ENCODE assay signal across 29 cellular contexts in the genomic region with DNA sequence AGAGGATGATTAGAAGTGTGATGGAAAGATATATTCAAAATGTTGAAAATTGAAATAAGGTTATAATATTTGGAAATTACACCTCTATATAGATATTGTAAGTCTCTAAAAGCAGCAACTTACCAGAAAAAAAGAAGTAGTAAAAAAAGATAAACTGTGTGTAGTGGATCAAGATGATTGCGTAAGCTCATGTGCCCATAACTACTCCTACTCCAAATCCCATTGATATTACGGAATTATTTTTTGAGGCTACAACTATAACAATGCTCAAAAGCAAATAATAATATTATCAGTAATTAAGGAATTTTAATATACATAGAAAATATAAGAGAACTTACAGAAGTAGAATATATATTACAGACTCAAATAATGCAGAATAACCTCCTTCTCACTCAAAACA. TPM values are rescaled to one million over a fixed set of nuclear protein-coding genes. Genes with fewer than 3 reads are reported as not detected.
"Had no signal": no experiment of that assay in that cellular context is flagged by ENCODE, and none has a peak within 500 bp of the region (broad histone marks: within the 10 kb centered on the region; RNA-seq: fewer than 3 reads in every experiment).

No MANE protein-coding gene starts in this region.

- H3K27me3 ChIP-seq: brain microvascular endothelial cell, dorsolateral prefrontal cortex, foreskin keratinocyte, gastrocnemius medialis, heart left ventricle had no signal

- FAIRE-seq: astrocyte, bronchial epithelial cell had no signal

- H3K4me3 ChIP-seq: coronary artery, dorsolateral prefrontal cortex, gastrocnemius medialis, heart left ventricle had no signal

- H3K27ac ChIP-seq: brain microvascular endothelial cell, coronary artery, dorsolateral prefrontal cortex, foreskin keratinocyte, gastrocnemius medialis, heart left ventricle, WERI-Rb-1 had no signal

- H3K36me3 ChIP-seq: brain microvascular endothelial cell, gastrocnemius medialis, heart left ventricle, WERI-Rb-1 had no signal

- ATAC-seq: activated CD4-positive, CD25-positive, alpha-beta regulatory T cell treated with anti-CD3 and anti-CD28 coated beads, Interleukin-2, amount 50 U/mL, for 24 hours; activated CD8-positive, alpha-beta T cell treated with anti-CD3 and anti-CD28 coated beads for 36 hours; activated T-cell treated with anti-CD3 and anti-CD28 coated beads, Interleukin-2, amount 50 U/mL, for 4 hours; activated T-helper 17 cell treated with anti-CD3 and anti-CD28 coated beads, Interleukin-2, amount 50 U/mL, for 72 hours; esophagus mucosa; foreskin keratinocyte; gastrocnemius medialis; heart left ventricle had no signal

- H3K9me3 ChIP-seq: gastrocnemius medialis had no signal

- DNase-seq: activated B cell treated with CpG ODN at 0.5 μM for 24 hours; activated CD4-positive, alpha-beta T cell treated with anti-CD3 and anti-CD28 coated beads for 48 hours; activated CD4-positive, alpha-beta T cell treated with anti-CD3 and anti-CD28 coated beads, Interleukin-2, amount 50 U/mL, for 1 hour; activated CD4-positive, alpha-beta T cell treated with anti-CD3 and anti-CD28 coated beads, Interleukin-2, amount 50 U/mL, for 48 hours; activated CD8-positive, alpha-beta memory T cell treated with anti-CD3 and anti-CD28 coated beads for 24 hours; activated CD8-positive, alpha-beta T cell treated with anti-CD3 and anti-CD28 coated beads for 36 hours; activated effector memory CD4-positive, alpha-beta T cell treated with Interleukin-2 at 50 U/mL for 16 hours; activated gamma-delta T cell treated with Interleukin-2 at 50 U/mL for 16 hours; activated naive CD4-positive, alpha-beta T cell treated with anti-CD3 and anti-CD28 coated beads, Interleukin-2, amount 50 U/mL, for 16 hours; activated naive CD4-positive, alpha-beta T cell treated with Interleukin-2 at 50 U/mL for 16 hours; activated T-cell treated with anti-CD3 and anti-CD28 coated beads, Interleukin-2, amount 50 U/mL, for 4 hours; amniotic stem cell; anterior cingulate cortex; brain microvascular endothelial cell; dorsolateral prefrontal cortex; effector memory CD4-positive, alpha-beta T cell; endodermal cell; foreskin keratinocyte; gastrocnemius medialis; glutamatergic neuron; heart left ventricle; T-helper 2 cell; WERI-Rb-1 had no signal

- H3K4me1 ChIP-seq: foreskin keratinocyte, gastrocnemius medialis, heart left ventricle had no signal

RNA-seq across cellular contexts. Expression of a gene that starts 33.6 kb away (rescaled TPM):
- total RNA-seq: activated T-cell treated with anti-CD3 and anti-CD28 coated beads, Interleukin-2, amount 50 U/mL, for 4 hours had no signal
